In genomic region chr4:161238033-161238432, GRCh38 we compare ENCODE assay signal across 30 cellular contexts.
"Had no signal": no experiment of that assay in that cellular context is flagged by ENCODE, and none has a peak within 500 bp of the region (broad histone marks: within the 10 kb centered on the region; RNA-seq: fewer than 3 reads in every experiment).

No MANE protein-coding gene starts in this region.

- H3K4me1 ChIP-seq: ascending aorta, breast epithelium, colonic mucosa, esophagus squamous epithelium, heart left ventricle had no signal

- H3K27ac ChIP-seq: ascending aorta, breast epithelium, cardiac muscle cell, colonic mucosa, epithelial cell of prostate, esophagus squamous epithelium, heart left ventricle, WERI-Rb-1 had no signal

- H3K4me3 ChIP-seq: ascending aorta, breast epithelium, cardiac muscle cell, colonic mucosa, esophagus squamous epithelium, heart left ventricle had no signal

- H3K36me3 ChIP-seq: ascending aorta, breast epithelium, cardiac muscle cell, colonic mucosa, esophagus squamous epithelium, heart left ventricle, WERI-Rb-1 had no signal

- H3K9me3 ChIP-seq: ascending aorta, breast epithelium, colonic mucosa, esophagus squamous epithelium had no signal

- DNase-seq: activated B cell treated with CpG ODN at 0.5 μM for 24 hours; activated CD4-positive, alpha-beta T cell treated with anti-CD3 and anti-CD28 coated beads for 48 hours; activated CD4-positive, alpha-beta T cell treated with anti-CD3 and anti-CD28 coated beads, Interleukin-2, amount 50 U/mL, for 1 hour; activated CD4-positive, alpha-beta T cell treated with anti-CD3 and anti-CD28 coated beads, Interleukin-2, amount 50 U/mL, for 48 hours; activated CD8-positive, alpha-beta memory T cell treated with anti-CD3 and anti-CD28 coated beads, Interleukin-2, amount 10 ng/mL, durations not matched to agents 7 days and 5 days; activated CD8-positive, alpha-beta memory T cell treated with anti-CD3 and anti-CD28 coated beads, Interleukin-2, amount 50 U/mL, for 4 hours; activated CD8-positive, alpha-beta T cell treated with anti-CD3 and anti-CD28 coated beads for 36 hours; activated gamma-delta T cell; activated naive CD4-positive, alpha-beta T cell; activated naive CD4-positive, alpha-beta T cell treated with anti-CD3 and anti-CD28 coated beads, Interleukin-2, amount 10 ng/mL, durations not matched to agents 7 days and 5 days; activated naive CD8-positive, alpha-beta T cell treated with anti-CD3 and anti-CD28 coated beads, Interleukin-2, amount 10 ng/mL, durations not matched to agents 7 days and 5 days; activated T-cell treated with anti-CD3 and anti-CD28 coated beads, Interleukin-2, amount 50 U/mL, for 1 hour; activated T-cell treated with anti-CD3 and anti-CD28 coated beads, Interleukin-2, amount 50 U/mL, for 48 hours; central memory CD4-positive, alpha-beta T cell; cerebellar nuclear complex; colonic mucosa; effector CD8-positive, alpha-beta T cell; esophagus squamous epithelium; foreskin melanocyte; glutamatergic neuron; heart left ventricle; T-helper 17 cell; T1000; WERI-Rb-1 had no signal

- H3K27me3 ChIP-seq: ascending aorta, breast epithelium, cardiac muscle cell, colonic mucosa, esophagus squamous epithelium, heart left ventricle had no signal

- ATAC-seq: activated CD4-positive, CD25-positive, alpha-beta regulatory T cell treated with anti-CD3 and anti-CD28 coated beads, Interleukin-2, amount 50 U/mL, for 24 hours; activated CD8-positive, alpha-beta memory T cell treated with anti-CD3 and anti-CD28 coated beads, Interleukin-2, amount 10 ng/mL, durations not matched to agents 7 days and 5 days; activated CD8-positive, alpha-beta T cell treated with anti-CD3 and anti-CD28 coated beads for 36 hours; activated naive CD4-positive, alpha-beta T cell treated with anti-CD3 and anti-CD28 coated beads, Interleukin-2, amount 50 U/mL, for 72 hours; heart left ventricle; T-helper 17 cell had no signal
